ENCODE assay signal across 21 cellular contexts in genomic region chr13:21481359-21481758, GRCh38.
DNase-seq lines count a peak whose midpoint lies in the region; ATAC-seq and TF ChIP-seq lines count a peak whose summit lies in the region.
"Had no signal": no experiment of that assay in that cellular context is flagged by ENCODE, and none has a peak within 500 bp of the region (broad histone marks: within the 10 kb centered on the region; RNA-seq: fewer than 3 reads in every experiment).

No MANE protein-coding gene starts in this region.

- ATAC-seq in GM19455 (IDR thresholded peaks at IDR 0.05; ENCODE audit: unreplicated experiment) (no peak), HG02759 (IDR thresholded peaks at IDR 0.05; ENCODE audit: unreplicated experiment) (no peak), HG03460 (IDR thresholded peaks at IDR 0.05; ENCODE audit: unreplicated experiment) (no peak)
- ATAC-seq: activated T-cell treated with anti-CD3 and anti-CD28 coated beads, Interleukin-2, amount 50 U/mL, for 4 hours; effector memory CD8-positive, alpha-beta T cell; natural killer cell; T-helper 17 cell had no signal

- H3K4me3 ChIP-seq in AG10803 (ENCODE audit: low read length), result no peak overlapping the region
- H3K4me3 ChIP-seq: heart right ventricle, spleen had no signal

- TF ChIP-seq CTCF in AG10803 (conservative IDR thresholded peaks at IDR 0.05; ENCODE audit: low read length), result no peak

- peak; percentile 28 for DNase-seq in AG10803 (ENCODE audit: low read depth)
- peak; percentile 86 for DNase-seq in DMS53 treated with DMSO at 0.1 percent for 48 hours (lab: John Stamatoyannopoulos, UW; ENCODE audit: unreplicated experiment)
- DNase-seq in NCI-H748 treated with DMSO at 0.1 percent for 48 hours (lab: John Stamatoyannopoulos, UW), result peak; percentile 93
- DNase-seq in hepatic stellate cell (ENCODE audit: low spot score), result peak; percentile 42
- DNase-seq: activated CD4-positive, alpha-beta memory T cell treated with anti-CD3 and anti-CD28 coated beads, Interleukin-2, amount 10 ng/mL, durations not matched to agents 7 days and 5 days; activated naive CD4-positive, alpha-beta T cell treated with anti-CD3 and anti-CD28 coated beads, Interleukin-2, amount 50 U/mL, for 16 hours; activated T-cell treated with anti-CD3 and anti-CD28 coated beads, Interleukin-2, amount 50 U/mL, for 4 hours; BE2C; effector memory CD8-positive, alpha-beta T cell; heart right ventricle; islet precursor cell; natural killer cell; NCI-H226; posterior cingulate gyrus; SIG-M5; spleen; substantia nigra; T-helper 17 cell had no signal

Comparison
In these comparisons a context has a peak if more than half of its experiments do, and no peak if none do; other contexts are left out.
1. DNase-seq: peak in every context shown above with its lines; median percentile 93 in NCI-H748 treated with DMSO at 0.1 percent for 48 hours; 86 in DMS53 treated with DMSO at 0.1 percent for 48 hours; 42 in hepatic stellate cell; 28 in AG10803.